ENCODE assay signal across 20 cellular contexts in genomic region chr19:44960906-44961734, GRCh38. TPM values are rescaled to one million over a fixed set of nuclear protein-coding genes. Genes with fewer than 3 reads are reported as not detected.
A peak's percentile ranks its signal among the peaks of the same experiment; 100 is the strongest.
DNase-seq lines count a peak whose midpoint lies in the region; ATAC-seq and TF ChIP-seq lines count a peak whose summit lies in the region.
"Had no signal": no experiment of that assay in that cellular context is flagged by ENCODE, and none has a peak within 500 bp of the region (broad histone marks: within the 10 kb centered on the region; RNA-seq: fewer than 3 reads in every experiment).

No MANE protein-coding gene starts in this region.

- H3K27ac ChIP-seq in DOHH2 (ENCODE audit: low read depth, low read length) (peak overlapping the region; percentile 81), trophoblast cell (ENCODE audit: low read depth, low read length) (no peak overlapping the region)
- H3K27ac ChIP-seq: C4-2B, ovary had no signal

- peaks cover 39 to 51% (median 51%) of the 10 kb centered on the region in 3 donors for H3K4me1 Mint-ChIP-seq in IgD-negative memory B cell
- peaks cover 25% of the 10 kb centered on the region for H3K4me1 Mint-ChIP-seq in activated T-helper 17 cell treated with anti-CD3 and anti-CD28 coated beads, Interleukin-2, amount 50 U/mL, for 72 hours
- H3K4me1 Mint-ChIP-seq in neural crest cell, result peaks cover 16% of the 10 kb centered on the region

- no peak overlapping the region for H2AFZ ChIP-seq in trophoblast cell (ENCODE audit: insufficient read depth, low read length, poor library complexity)

- H2BK12ac ChIP-seq in trophoblast cell (ENCODE audit: low read length), result no peak overlapping the region

- H3K18ac ChIP-seq in trophoblast cell (ENCODE audit: low read length), result no peak overlapping the region

- peak overlapping the region; percentile 59 for H3K4me3 ChIP-seq in DOHH2 (ENCODE audit: low read length)
- no peak overlapping the region for H3K4me3 ChIP-seq in trophoblast cell (ENCODE audit: low read depth, low read length)
- H3K4me3 ChIP-seq: HAP-1, ovary, smooth muscle cell had no signal

- no peak overlapping the region for H3K23ac ChIP-seq in trophoblast cell (ENCODE audit: low read length)

- H4K12ac ChIP-seq in trophoblast cell (ENCODE audit: low read depth, low read length), result no peak overlapping the region

- H3K79me2 ChIP-seq in DOHH2 (ENCODE audit: control insufficient read depth, low read length) (peaks cover 69% of the 10 kb centered on the region), trophoblast cell (ENCODE audit: control insufficient read depth, insufficient read depth, low read length, poor library complexity) (peaks cover 2% of the 10 kb centered on the region)

- DNase-seq in neural crest cell (ENCODE audit: low read depth, low spot score) (no peak), RKO (ENCODE audit: low spot score) (no peak), islet precursor cell (no peak), trophoblast cell (no peak)
- DNase-seq: activated CD8-positive, alpha-beta memory T cell treated with anti-CD3 and anti-CD28 coated beads, Interleukin-2, amount 50 U/mL, for 48 hours; amniotic stem cell; immature natural killer cell; NCI-H1048; NCI-H2227 treated with DMSO at 0.1 percent for 48 hours; OCI-M1; ovary had no signal

- H3K27me3 Mint-ChIP-seq in IgD-negative memory B cell, result no peaks in the 10 kb centered on the region
- no peaks in the 10 kb centered on the region for H3K27me3 Mint-ChIP-seq in activated T-helper 17 cell treated with anti-CD3 and anti-CD28 coated beads, Interleukin-2, amount 50 U/mL, for 72 hours
- no peaks in the 10 kb centered on the region for H3K27me3 Mint-ChIP-seq in neural crest cell (ENCODE audit: low read depth)

- H3K27me3 ChIP-seq in DOHH2 (ENCODE audit: control insufficient read depth, low read length), result no peaks in the 10 kb centered on the region
- no peaks in the 10 kb centered on the region for H3K27me3 ChIP-seq in trophoblast cell (ENCODE audit: insufficient read depth, low read length)
- H3K27me3 ChIP-seq: ovary had no signal

- ATAC-seq in activated T-helper 17 cell treated with anti-CD3 and anti-CD28 coated beads, Interleukin-2, amount 50 U/mL, for 72 hours (replicated peaks), result no peak
- ATAC-seq: SK-N-SH treated with all-trans-retinoic acid at 6 μM for 48 hours had no signal

- peak overlapping the region; percentile 49 to 89 (median 62) for H3K4me3 Mint-ChIP-seq in IgD-negative memory B cell
- no peak overlapping the region for H3K4me3 Mint-ChIP-seq in activated T-helper 17 cell treated with anti-CD3 and anti-CD28 coated beads, Interleukin-2, amount 50 U/mL, for 72 hours
- H3K4me3 Mint-ChIP-seq in neural crest cell, result peak overlapping the region; percentile 48
- H3K4me3 Mint-ChIP-seq: immature natural killer cell had no signal

- no peak overlapping the region for H2BK120ac ChIP-seq in trophoblast cell (ENCODE audit: insufficient read depth, low read length, poor library complexity)

- H3K4me2 ChIP-seq in DOHH2 (ENCODE audit: low read length), result peak overlapping the region; percentile 77
- no peak overlapping the region for H3K4me2 ChIP-seq in trophoblast cell (ENCODE audit: low read length)
- H3K4me2 ChIP-seq: smooth muscle cell had no signal

- H3K79me1 ChIP-seq in trophoblast cell (ENCODE audit: low read length), result no peaks in the 10 kb centered on the region

- H3K9me3 ChIP-seq in DOHH2 (ENCODE audit: control insufficient read depth, insufficient read depth, low read length), result no peaks in the 10 kb centered on the region
- no peaks in the 10 kb centered on the region for H3K9me3 ChIP-seq in trophoblast cell (ENCODE audit: insufficient read depth, low read depth, low read length)
- H3K9me3 ChIP-seq: HAP-1, ovary had no signal

- H3K4me1 ChIP-seq in DOHH2 (ENCODE audit: control insufficient read depth, low read length), result peaks cover 60% of the 10 kb centered on the region
- H3K4me1 ChIP-seq in trophoblast cell (ENCODE audit: control insufficient read depth in 1 of 2, insufficient read depth in 2 of 2, low read length in 2 of 2), result peaks cover 3 to 5% of the 10 kb centered on the region in 2 experiments

- no peak for TF ChIP-seq CTCF in DOHH2 (IDR thresholded peaks at IDR 0.05; ENCODE audit: low read depth, low read length, poor library complexity, severe bottlenecking)
- no peak for TF ChIP-seq CTCF in neural crest cell (conservative IDR thresholded peaks at IDR 0.05)

- no peak overlapping the region for H2BK5ac ChIP-seq in trophoblast cell (ENCODE audit: low read depth, low read length, poor library complexity)

- H3K9ac ChIP-seq in trophoblast cell (ENCODE audit: low read length), result no peak overlapping the region

- H2AK5ac ChIP-seq in trophoblast cell (ENCODE audit: low read length), result no peak overlapping the region

- no peak overlapping the region for H4K91ac ChIP-seq in trophoblast cell (ENCODE audit: low read depth, low read length)

- no CpG with 5 or more reads among the region's 8 CpGs for WGBS in trophoblast cell (ENCODE audit: extremely low coverage, insufficient coverage, insufficient read length)

- H3K9me2 ChIP-seq in DOHH2 (replicated peaks; ENCODE audit: control insufficient read depth, low read length), result no peaks in the 10 kb centered on the region

- H3K36me3 ChIP-seq in DOHH2 (ENCODE audit: control insufficient read depth, low read length), result peaks cover 62% of the 10 kb centered on the region
- H3K36me3 ChIP-seq in trophoblast cell (ENCODE audit: control insufficient read depth in 1 of 2, insufficient read depth in 2 of 2, low read length in 2 of 2), result peaks cover 14 to 27% of the 10 kb centered on the region in 2 experiments
- H3K36me3 ChIP-seq: ovary had no signal

- no peak overlapping the region for H3K4ac ChIP-seq in trophoblast cell (ENCODE audit: low read depth, low read length)

- no peaks in the 10 kb centered on the region for H3K36me3 Mint-ChIP-seq in IgD-negative memory B cell
- peaks cover 56% of the 10 kb centered on the region for H3K36me3 Mint-ChIP-seq in activated T-helper 17 cell treated with anti-CD3 and anti-CD28 coated beads, Interleukin-2, amount 50 U/mL, for 72 hours (ENCODE audit: low read depth)
- H3K36me3 Mint-ChIP-seq in neural crest cell (ENCODE audit: low read depth), result no peaks in the 10 kb centered on the region

- H3K27ac Mint-ChIP-seq in IgD-negative memory B cell, result peak overlapping the region; percentile 75 to 94 (median 84)
- H3K27ac Mint-ChIP-seq in activated T-helper 17 cell treated with anti-CD3 and anti-CD28 coated beads, Interleukin-2, amount 50 U/mL, for 72 hours, result peak overlapping the region; percentile 75
- H3K27ac Mint-ChIP-seq in neural crest cell (ENCODE audit: unreplicated experiment), result no peak overlapping the region

- H3K9me3 Mint-ChIP-seq in IgD-negative memory B cell, result no peaks in the 10 kb centered on the region
- H3K9me3 Mint-ChIP-seq in activated T-helper 17 cell treated with anti-CD3 and anti-CD28 coated beads, Interleukin-2, amount 50 U/mL, for 72 hours, result no peaks in the 10 kb centered on the region
- no peaks in the 10 kb centered on the region for H3K9me3 Mint-ChIP-seq in neural crest cell
- H3K9me3 Mint-ChIP-seq: immature natural killer cell had no signal

- no peak overlapping the region for H4K8ac ChIP-seq in trophoblast cell (ENCODE audit: low read depth, low read length)

- H3F3A ChIP-seq in DOHH2 (ENCODE audit: control insufficient read depth, insufficient read depth), result no peaks in the 10 kb centered on the region; the same call in 1 of the 2 replicates

- H3K14ac ChIP-seq in trophoblast cell (ENCODE audit: low read length), result no peak overlapping the region

- H4K20me1 ChIP-seq in DOHH2 (ENCODE audit: control insufficient read depth, insufficient read depth, low read depth, low read length), result peaks cover 9% of the 10 kb centered on the region

RNA-seq across cellular contexts. Expression of gene CLPTM1, which starts 5.9 kb away (rescaled TPM):
- 29.2 TPM for polyA plus RNA-seq in IgD-negative memory B cell
- 10 to 100 TPM; 60.2 to 80.5 TPM for total RNA-seq in activated T-helper 17 cell treated with anti-CD3 and anti-CD28 coated beads, Interleukin-2, amount 50 U/mL, for 72 hours
- 89.9 and 93.2 TPM in 2 replicates for total RNA-seq in neural crest cell
- polyA plus RNA-seq in trophoblast cell (2013), result 94.4 and 100 TPM in 2 replicates

RNA-seq across cellular contexts. Expression of gene APOC2, which starts 15.3 kb away (rescaled TPM):
- not detected for polyA plus RNA-seq in IgD-negative memory B cell
- not detected for total RNA-seq in activated T-helper 17 cell treated with anti-CD3 and anti-CD28 coated beads, Interleukin-2, amount 50 U/mL, for 72 hours
- not detected in 2 replicates for total RNA-seq in neural crest cell
- not detected in 2 replicates for polyA plus RNA-seq in trophoblast cell (2013)
- total RNA-seq: Daoy, glomerular endothelial cell had no signal

RNA-seq across cellular contexts. Expression of gene APOC4, which starts 19.1 kb away (rescaled TPM):
- not detected for polyA plus RNA-seq in IgD-negative memory B cell
- total RNA-seq in activated T-helper 17 cell treated with anti-CD3 and anti-CD28 coated beads, Interleukin-2, amount 50 U/mL, for 72 hours, result not detected
- total RNA-seq in neural crest cell, result not detected in 2 replicates
- polyA plus RNA-seq in trophoblast cell (2013), result not detected in 2 replicates
- total RNA-seq: Daoy, glomerular endothelial cell, smooth muscle cell had no signal
- polyA plus RNA-seq: immature natural killer cell, ovary, smooth muscle cell had no signal

RNA-seq across cellular contexts. Expression of gene RELB, which starts 40.1 kb away (rescaled TPM):
- 89.8 TPM for polyA plus RNA-seq in IgD-negative memory B cell
- total RNA-seq in activated T-helper 17 cell treated with anti-CD3 and anti-CD28 coated beads, Interleukin-2, amount 50 U/mL, for 72 hours, result 10 to 100 TPM; 41.4 to 52.0 TPM
- total RNA-seq in neural crest cell, result 2.9 and 3.1 TPM in 2 replicates
- polyA plus RNA-seq in trophoblast cell (2013), result 7.4 and 7.5 TPM in 2 replicates

RNA-seq across cellular contexts. Expression of gene APOC1, which starts 46.7 kb away (rescaled TPM):
- polyA plus RNA-seq in IgD-negative memory B cell, result not detected
- 1 to 10 TPM in 1 of 2 donors, under 1 TPM in 1; 0.89 to 1.6 TPM for total RNA-seq in activated T-helper 17 cell treated with anti-CD3 and anti-CD28 coated beads, Interleukin-2, amount 50 U/mL, for 72 hours
- total RNA-seq in neural crest cell, result 24.9 and 25.4 TPM in 2 replicates
- 192 and 210 TPM in 2 replicates for polyA plus RNA-seq in trophoblast cell (2013)
